Comparison of ENCODE assay signal across 9 cellular contexts in the genomic region with DNA sequence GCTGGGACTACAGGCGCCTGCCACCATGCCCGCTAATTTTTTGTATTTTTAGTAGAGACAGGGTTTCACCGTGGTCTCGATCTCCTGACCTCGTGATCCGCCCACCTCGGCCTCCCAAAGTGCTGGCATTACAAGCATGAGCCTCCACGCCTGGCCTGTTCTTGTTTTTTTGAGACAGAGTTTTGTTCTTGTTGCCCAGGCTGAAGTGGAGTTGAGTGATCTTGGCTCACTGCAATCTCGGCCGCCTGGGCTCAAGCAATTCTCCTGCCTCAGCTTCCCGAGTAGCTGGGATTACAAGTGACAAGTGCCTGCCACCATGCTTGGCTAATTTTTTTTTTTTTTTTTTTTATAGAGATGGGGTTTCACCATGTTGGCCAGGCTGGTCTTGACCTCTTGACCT. TPM values are rescaled to one million over a fixed set of nuclear protein-coding genes. Genes with fewer than 3 reads are reported as not detected.
"Had no signal": no experiment of that assay in that cellular context is flagged by ENCODE, and none has a peak within 500 bp of the region (broad histone marks: within the 10 kb centered on the region; RNA-seq: fewer than 3 reads in every experiment).

No MANE protein-coding gene starts in this region.

RNA-seq across cellular contexts. Expression of a gene that starts 21.7 kb away (rescaled TPM):
- total RNA-seq: smooth muscle cell had no signal

RNA-seq across cellular contexts. Expression of a gene that starts 40.9 kb away (rescaled TPM):
- total RNA-seq: myocyte, neural crest cell, osteocyte, pulmonary artery endothelial cell, smooth muscle cell, stomach, temporal lobe, transverse colon, urinary bladder had no signal
- polyA plus RNA-seq: urinary bladder had no signal
